In the genomic region with DNA sequence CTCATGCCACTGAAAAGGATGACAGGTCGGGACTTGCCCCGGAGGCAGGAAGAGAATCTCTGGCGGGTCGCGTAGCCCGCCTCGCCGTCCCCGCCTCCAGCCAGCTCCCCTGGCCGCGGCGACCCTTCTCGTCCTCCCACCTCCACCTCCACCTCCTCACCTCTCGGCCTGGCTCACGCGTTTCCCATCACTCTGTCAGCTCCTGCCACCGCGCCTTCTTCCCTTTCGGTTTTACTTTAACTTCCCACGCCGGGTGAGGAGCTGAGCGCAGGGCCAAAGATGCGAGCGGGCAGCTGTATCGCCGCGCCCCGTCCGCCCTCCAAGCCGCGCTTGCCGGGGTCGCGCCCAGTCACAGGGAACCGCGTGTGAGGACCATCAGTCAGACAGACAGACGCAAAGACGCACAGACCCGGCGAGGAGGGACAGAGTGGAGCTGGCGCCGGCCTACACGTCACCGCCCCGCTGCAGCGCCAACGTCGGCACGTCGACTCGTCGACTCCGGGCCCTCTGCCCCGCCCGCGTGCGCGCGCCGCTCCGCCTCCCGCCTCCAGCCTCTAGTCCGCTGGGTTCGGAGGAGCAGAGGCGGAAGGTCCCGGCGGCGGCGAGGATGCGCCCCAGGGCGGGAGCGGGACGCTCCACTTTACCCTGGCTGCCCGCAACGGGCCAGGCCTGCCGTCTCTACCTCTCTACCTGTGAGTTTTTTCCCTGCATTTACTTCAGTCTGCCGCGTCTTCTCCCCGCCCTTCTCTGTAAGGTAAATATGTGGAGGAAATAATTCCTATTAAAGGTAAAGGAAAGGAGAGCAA, we compare ENCODE assay signal across 1 cellular context.
TF ChIP-seq lines count a peak whose summit lies in the region.

A gene with protein sequence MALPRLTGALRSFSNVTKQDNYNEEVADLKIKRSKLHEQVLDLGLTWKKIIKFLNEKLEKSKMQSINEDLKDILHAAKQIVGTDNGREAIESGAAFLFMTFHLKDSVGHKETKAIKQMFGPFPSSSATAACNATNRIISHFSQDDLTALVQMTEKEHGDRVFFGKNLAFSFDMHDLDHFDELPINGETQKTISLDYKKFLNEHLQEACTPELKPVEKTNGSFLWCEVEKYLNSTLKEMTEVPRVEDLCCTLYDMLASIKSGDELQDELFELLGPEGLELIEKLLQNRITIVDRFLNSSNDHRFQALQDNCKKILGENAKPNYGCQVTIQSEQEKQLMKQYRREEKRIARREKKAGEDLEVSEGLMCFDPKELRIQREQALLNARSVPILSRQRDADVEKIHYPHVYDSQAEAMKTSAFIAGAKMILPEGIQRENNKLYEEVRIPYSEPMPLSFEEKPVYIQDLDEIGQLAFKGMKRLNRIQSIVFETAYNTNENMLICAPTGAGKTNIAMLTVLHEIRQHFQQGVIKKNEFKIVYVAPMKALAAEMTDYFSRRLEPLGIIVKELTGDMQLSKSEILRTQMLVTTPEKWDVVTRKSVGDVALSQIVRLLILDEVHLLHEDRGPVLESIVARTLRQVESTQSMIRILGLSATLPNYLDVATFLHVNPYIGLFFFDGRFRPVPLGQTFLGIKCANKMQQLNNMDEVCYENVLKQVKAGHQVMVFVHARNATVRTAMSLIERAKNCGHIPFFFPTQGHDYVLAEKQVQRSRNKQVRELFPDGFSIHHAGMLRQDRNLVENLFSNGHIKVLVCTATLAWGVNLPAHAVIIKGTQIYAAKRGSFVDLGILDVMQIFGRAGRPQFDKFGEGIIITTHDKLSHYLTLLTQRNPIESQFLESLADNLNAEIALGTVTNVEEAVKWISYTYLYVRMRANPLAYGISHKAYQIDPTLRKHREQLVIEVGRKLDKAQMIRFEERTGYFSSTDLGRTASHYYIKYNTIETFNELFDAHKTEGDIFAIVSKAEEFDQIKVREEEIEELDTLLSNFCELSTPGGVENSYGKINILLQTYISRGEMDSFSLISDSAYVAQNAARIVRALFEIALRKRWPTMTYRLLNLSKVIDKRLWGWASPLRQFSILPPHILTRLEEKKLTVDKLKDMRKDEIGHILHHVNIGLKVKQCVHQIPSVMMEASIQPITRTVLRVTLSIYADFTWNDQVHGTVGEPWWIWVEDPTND (N-terminal part only) (minus strand): TSS at position 429 of the 806 bp plus-strand sequence. CDS start 13,332 bp downstream, outside the sequence.

TF ChIP-seq in SK-N-SH, 30 proteins besides CTCF, POLR2A, EP300 and RAD21 (continued from another document):
- TF ChIP-seq, protein P1, sequence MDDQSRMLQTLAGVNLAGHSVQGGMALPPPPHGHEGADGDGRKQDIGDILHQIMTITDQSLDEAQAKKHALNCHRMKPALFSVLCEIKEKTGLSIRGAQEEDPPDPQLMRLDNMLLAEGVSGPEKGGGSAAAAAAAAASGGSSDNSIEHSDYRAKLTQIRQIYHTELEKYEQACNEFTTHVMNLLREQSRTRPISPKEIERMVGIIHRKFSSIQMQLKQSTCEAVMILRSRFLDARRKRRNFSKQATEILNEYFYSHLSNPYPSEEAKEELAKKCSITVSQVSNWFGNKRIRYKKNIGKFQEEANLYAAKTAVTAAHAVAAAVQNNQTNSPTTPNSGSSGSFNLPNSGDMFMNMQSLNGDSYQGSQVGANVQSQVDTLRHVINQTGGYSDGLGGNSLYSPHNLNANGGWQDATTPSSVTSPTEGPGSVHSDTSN (IDR thresholded peaks at IDR 0.05) = peak; percentile 60; the same call in 1 of the 2 replicates
- TF ChIP-seq MEF2A (IDR thresholded peaks at IDR 0.05; ENCODE audit: borderline replicate concordance, low read depth) = no peak
